18 cellular contexts compared by ENCODE assay signal in the genomic region with DNA sequence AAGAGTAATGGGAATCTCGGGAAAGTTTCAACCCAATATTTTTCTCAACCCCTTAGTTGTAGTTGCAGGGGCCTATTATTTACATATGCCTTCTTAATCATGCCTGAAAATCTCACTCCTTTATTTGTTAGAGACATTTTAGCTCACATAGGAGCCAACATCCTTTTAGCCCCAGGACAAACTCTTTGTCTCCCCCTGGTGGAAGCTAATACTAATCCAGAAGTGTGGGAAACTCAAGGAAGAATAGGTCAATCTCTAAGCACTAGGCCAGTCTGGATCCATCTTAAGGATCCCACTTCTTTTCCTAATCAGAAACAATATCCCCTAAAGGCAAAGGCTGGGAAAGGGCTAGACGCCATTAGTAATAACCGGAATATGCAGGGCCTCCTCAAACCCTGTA.
DNase-seq lines count a peak whose midpoint lies in the region; TF ChIP-seq lines count a peak whose summit lies in the region.
"Had no signal": no experiment of that assay in that cellular context is flagged by ENCODE, and none has a peak within 500 bp of the region (broad histone marks: within the 10 kb centered on the region; RNA-seq: fewer than 3 reads in every experiment).

No MANE protein-coding gene starts in this region.

- H4K5ac ChIP-seq in H9 (ENCODE audit: insufficient read length, low read depth, low read length): no peak overlapping the region

- H3K27me3 Mint-ChIP-seq in H9 (ENCODE audit: low read depth): no peaks in the 10 kb centered on the region; the same call in 1 of the 2 replicates
- H3K27me3 Mint-ChIP-seq: activated naive CD8-positive, alpha-beta T cell treated with anti-CD3 and anti-CD28 coated beads, Interleukin-2, amount 10 ng/mL, durations not matched to agents 7 days and 5 days; CD4-positive, alpha-beta memory T cell; stimulated activated naive CD8-positive, alpha-beta T cell treated with anti-CD3 and anti-CD28 coated beads, Interleukin-15, Interleukin-2, amounts not matched to agents 100 ng/mL and 50 ng/mL, for 24 hours had no signal

- no peak overlapping the region for H2BK120ac ChIP-seq in H9 (ENCODE audit: low read depth, low read length, poor library complexity, severe bottlenecking)

- H3K9ac ChIP-seq in H9 (ENCODE audit: extremely low read depth, insufficient read length, low read length): no peak overlapping the region

- H3K27ac ChIP-seq in H9 (ENCODE audit: insufficient read length, low read depth, low read length): no peak overlapping the region
- no peak overlapping the region for H3K27ac ChIP-seq in effector memory CD4-positive, alpha-beta T cell (ENCODE audit: insufficient read depth, low read length, poor library complexity, severe bottlenecking)
- H3K27ac ChIP-seq: esophagus muscularis mucosa, vagina had no signal

- H3K27me3 ChIP-seq in H9 (ENCODE audit: insufficient read depth, low read length) (no peaks in the 10 kb centered on the region), kidney epithelial cell (ENCODE audit: control insufficient read depth, insufficient read depth, low read length) (no peaks in the 10 kb centered on the region)
- H3K27me3 ChIP-seq in effector memory CD4-positive, alpha-beta T cell (replicated peaks; ENCODE audit: control insufficient read depth, insufficient read depth, low read length, poor library complexity, severe bottlenecking): no peaks in the 10 kb centered on the region
- H3K27me3 ChIP-seq: esophagus muscularis mucosa, vagina had no signal

- H3K4me2 ChIP-seq in H9 (ENCODE audit: insufficient read depth, insufficient read length, low read length): no peak overlapping the region

- H2AK5ac ChIP-seq in H9 (ENCODE audit: insufficient read length, low read length): no peak overlapping the region

- no peak overlapping the region for H2BK5ac ChIP-seq in H9 (ENCODE audit: insufficient read length, low read length)

- no peak overlapping the region for H2BK20ac ChIP-seq in H9 (ENCODE audit: low read depth, low read length, poor library complexity, severe bottlenecking)

- H3K9me3 ChIP-seq in H9 (ENCODE audit: control insufficient read depth, low read depth, low read length): peaks cover 58% of the 10 kb centered on the region
- H3K9me3 ChIP-seq in effector memory CD4-positive, alpha-beta T cell (ENCODE audit: control insufficient read depth, low read length): peaks cover 24% of the 10 kb centered on the region
- H3K9me3 ChIP-seq: HAP-1 had no signal

- peaks cover 28 to 60% (median 56%) of the 10 kb centered on the region in 3 experiments for H3K36me3 Mint-ChIP-seq in H9 (ENCODE audit: insufficient read depth in 1 of 3, low read depth in 3 of 3)
- H3K36me3 Mint-ChIP-seq: activated naive CD8-positive, alpha-beta T cell treated with anti-CD3 and anti-CD28 coated beads, Interleukin-2, amount 10 ng/mL, durations not matched to agents 7 days and 5 days had no signal

- H3K36me3 ChIP-seq in kidney epithelial cell (ENCODE audit: control insufficient read depth, insufficient read depth, low read length): no peaks in the 10 kb centered on the region
- H3K36me3 ChIP-seq in effector memory CD4-positive, alpha-beta T cell (ENCODE audit: control insufficient read depth, insufficient read depth, low read length): no peaks in the 10 kb centered on the region
- H3K36me3 ChIP-seq: esophagus muscularis mucosa, HAP-1, vagina had no signal

- H3K4me1 ChIP-seq in H9 (ENCODE audit: insufficient read depth, low read length): no peaks in the 10 kb centered on the region
- H3K4me1 ChIP-seq in effector memory CD4-positive, alpha-beta T cell (ENCODE audit: control insufficient read depth, insufficient read depth, low read length, poor library complexity, severe bottlenecking): no peaks in the 10 kb centered on the region
- H3K4me1 ChIP-seq: esophagus muscularis mucosa, HAP-1, vagina had no signal

- H4K20me1 ChIP-seq in H9 (ENCODE audit: control insufficient read depth, insufficient read depth, insufficient read length): no peaks in the 10 kb centered on the region

- H3K9me3 Mint-ChIP-seq in H9: peaks cover 80 to 81% of the 10 kb centered on the region in 2 experiments

- no peak overlapping the region for H3K14ac ChIP-seq in H9 (ENCODE audit: insufficient read depth, low read length)

- H3K4me3 Mint-ChIP-seq in H9: no peak overlapping the region
- H3K4me3 Mint-ChIP-seq: activated naive CD8-positive, alpha-beta T cell treated with anti-CD3 and anti-CD28 coated beads, Interleukin-2, amount 10 ng/mL, durations not matched to agents 7 days and 5 days; CD4-positive, alpha-beta memory T cell; stimulated activated naive CD8-positive, alpha-beta T cell treated with anti-CD3 and anti-CD28 coated beads, Interleukin-15, Interleukin-2, amounts not matched to agents 100 ng/mL and 50 ng/mL, for 24 hours had no signal

- no peak overlapping the region for H3K4me3 ChIP-seq in kidney epithelial cell (ENCODE audit: low read depth, low read length)
- no peak overlapping the region for H3K4me3 ChIP-seq in effector memory CD4-positive, alpha-beta T cell (ENCODE audit: insufficient read depth, low read depth, low read length, poor library complexity, severe bottlenecking)
- H3K4me3 ChIP-seq in foreskin fibroblast (ENCODE audit: low read depth in 1 of 2, low read length in 2 of 2): no peak overlapping the region
- H3K4me3 ChIP-seq: esophagus muscularis mucosa, HAP-1, lung, vagina had no signal

- DNase-seq in DMS53 treated with DMSO at 0.1 percent for 48 hours (lab: John Stamatoyannopoulos, UW; ENCODE audit: unreplicated experiment) (peak; percentile 0), H9 (no peak), RKO (ENCODE audit: low spot score) (peak; percentile 6), kidney epithelial cell (ENCODE audit: low read depth) (no peak), NCI-H1048 (lab: John Stamatoyannopoulos, UW) (no peak), DMS153 treated with DMSO at 0.1 percent for 48 hours (lab: John Stamatoyannopoulos, UW; ENCODE audit: unreplicated experiment) (no peak), foreskin fibroblast (no peak)
- DNase-seq in effector memory CD4-positive, alpha-beta T cell: no peak
- DNase-seq: activated CD4-positive, alpha-beta T cell treated with anti-CD3 and anti-CD28 coated beads for 1 hour; activated naive CD8-positive, alpha-beta T cell treated with anti-CD3 and anti-CD28 coated beads, Interleukin-2, amount 10 ng/mL, durations not matched to agents 7 days and 5 days; CD4-positive, alpha-beta memory T cell; occipital lobe; small intestine had no signal

- no peak overlapping the region for H3K4ac ChIP-seq in H9 (ENCODE audit: low read depth, low read length)

- no peaks in the 10 kb centered on the region for H3K4me1 Mint-ChIP-seq in H9
- H3K4me1 Mint-ChIP-seq: activated naive CD8-positive, alpha-beta T cell treated with anti-CD3 and anti-CD28 coated beads, Interleukin-2, amount 10 ng/mL, durations not matched to agents 7 days and 5 days; CD4-positive, alpha-beta memory T cell had no signal

- H3K56ac ChIP-seq in H9 (ENCODE audit: insufficient read length, low read depth, low read length): no peak overlapping the region

- H3T11ph ChIP-seq in H9 (ENCODE audit: low read length): no peak overlapping the region

- H2BK12ac ChIP-seq in H9 (ENCODE audit: insufficient read length, low read depth, low read length): no peak overlapping the region

- no peak overlapping the region for H2BK15ac ChIP-seq in H9 (ENCODE audit: low read depth, low read length)

- H4K91ac ChIP-seq in H9 (ENCODE audit: insufficient read length, low read depth, low read length): no peak overlapping the region

- H3K18ac ChIP-seq in H9 (ENCODE audit: insufficient read length, low read depth, low read length): no peak overlapping the region

- H3K23ac ChIP-seq in H9 (ENCODE audit: insufficient read length, low read depth, low read length): no peak overlapping the region

- no peak overlapping the region for H3K27ac Mint-ChIP-seq in H9
- H3K27ac Mint-ChIP-seq: activated naive CD8-positive, alpha-beta T cell treated with anti-CD3 and anti-CD28 coated beads, Interleukin-2, amount 10 ng/mL, durations not matched to agents 7 days and 5 days; CD4-positive, alpha-beta memory T cell; stimulated activated naive CD8-positive, alpha-beta T cell treated with anti-CD3 and anti-CD28 coated beads, Interleukin-15, Interleukin-2, amounts not matched to agents 100 ng/mL and 50 ng/mL, for 24 hours had no signal

- TF ChIP-seq CTCF in H9 (conservative IDR thresholded peaks at IDR 0.05) (peak; percentile 50; the same call in 2 of the 3 replicates), kidney epithelial cell (IDR thresholded peaks at IDR 0.05; ENCODE audit: insufficient read depth, low read length, poor library complexity, severe bottlenecking) (peak; percentile 18), foreskin fibroblast (IDR thresholded peaks at IDR 0.05; ENCODE audit: low read depth, low read length) (no peak)

- no peaks in the 10 kb centered on the region for H3K79me1 ChIP-seq in H9 (ENCODE audit: insufficient read depth, low read depth, low read length, poor library complexity, severe bottlenecking)

- WGBS in H9 (ENCODE audit: extremely low coverage, insufficient read length, low lambda C conversion rate): no CpG with 5 or more reads among the region's 3 CpGs

- no peaks in the 10 kb centered on the region for H3K79me2 ChIP-seq in H9 (ENCODE audit: insufficient read depth, low read length)

- no peak overlapping the region for H4K8ac ChIP-seq in H9 (replicated peaks; ENCODE audit: insufficient read length, low read depth, low read length)

- H2AFZ ChIP-seq in H9 (ENCODE audit: low read length): no peak overlapping the region

- H3K23me2 ChIP-seq in H9 (ENCODE audit: insufficient read length, low read depth, low read length, poor library complexity, severe bottlenecking): no peaks in the 10 kb centered on the region

Comparison
In these comparisons a context has a peak if more than half of its experiments do, and no peak if none do; other contexts are left out.
1. DNase-seq: peak in DMS53 treated with DMSO at 0.1 percent for 48 hours (single experiment) and RKO (single experiment); none in H9 (single experiment), kidney epithelial cell (single experiment), NCI-H1048 (single experiment), effector memory CD4-positive, alpha-beta T cell (0 of 3), DMS153 treated with DMSO at 0.1 percent for 48 hours (single experiment) and foreskin fibroblast (0 of 2).